In genomic region chr2:224169847-224170246, GRCh38 we compare ENCODE assay signal across 7 cellular contexts.
"Had no signal": no experiment of that assay in that cellular context is flagged by ENCODE, and none has a peak within 500 bp of the region (broad histone marks: within the 10 kb centered on the region; RNA-seq: fewer than 3 reads in every experiment).

No MANE protein-coding gene starts in this region.

- FAIRE-seq: H54, HTR-8/SVneo, K562 had no signal

- ATAC-seq: K562 had no signal

- H3K4me3 ChIP-seq: GM23248, K562 had no signal

- H3K27ac ChIP-seq: GM23248 had no signal

- H3K4me1 Mint-ChIP-seq: H9 had no signal

- DNase-seq: GM23248, GOT3, H9, KG1 had no signal

- H3K27ac Mint-ChIP-seq: H9 had no signal

- H3K9ac ChIP-seq: GM23248 had no signal

- H3K4me3 Mint-ChIP-seq: H9 had no signal

- H2AFZ ChIP-seq: GM23248 had no signal
